Comparison of ENCODE assay signal across 17 cellular contexts in the genomic region with DNA sequence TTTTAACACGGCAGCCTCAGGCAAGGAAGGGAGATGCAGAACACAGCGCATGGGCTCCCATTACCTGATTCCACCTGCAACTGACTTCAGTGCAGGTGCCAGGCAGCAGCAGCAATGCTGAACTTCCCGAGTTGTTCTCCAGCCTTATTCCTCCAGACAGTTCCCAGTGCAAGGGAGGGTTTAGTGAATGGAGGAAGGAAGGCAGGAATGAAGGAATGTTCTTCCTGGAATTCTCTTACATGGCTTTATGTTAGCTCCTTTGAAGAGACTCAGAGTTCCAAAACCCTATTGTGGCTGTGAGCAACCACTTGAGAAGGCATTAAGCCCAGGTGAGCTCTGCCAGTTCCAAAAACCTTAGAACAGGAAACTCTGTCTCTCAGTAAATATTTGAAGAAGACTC. TPM values are rescaled to one million over a fixed set of nuclear protein-coding genes. Genes with fewer than 3 reads are reported as not detected.
DNase-seq lines count a peak whose midpoint lies in the region; ATAC-seq and TF ChIP-seq lines count a peak whose summit lies in the region.
"Had no signal": no experiment of that assay in that cellular context is flagged by ENCODE, and none has a peak within 500 bp of the region (broad histone marks: within the 10 kb centered on the region; RNA-seq: fewer than 3 reads in every experiment).

No MANE protein-coding gene starts in this region.

- TF ChIP-seq CTCF in A673 (conservative IDR thresholded peaks at IDR 0.05; ENCODE audit: low read depth, low read length) (no peak), IMR-90 (conservative IDR thresholded peaks at IDR 0.05; ENCODE audit: low read depth, low read length) (no peak), esophagus muscularis mucosa (IDR thresholded peaks at IDR 0.05) (no peak)

- TF ChIP-seq POLR2A in IMR-90 (IDR thresholded peaks at IDR 0.05; ENCODE audit: low read depth, low read length): no peak
- no peak for TF ChIP-seq POLR2A in esophagus muscularis mucosa (IDR thresholded peaks at IDR 0.05; ENCODE audit: low read depth)

- H3K9me1 ChIP-seq in IMR-90 (ENCODE audit: insufficient read depth, low read length): peaks cover 11% of the 10 kb centered on the region

- H3K9me3 ChIP-seq in A673 (ENCODE audit: low read depth, low read length, poor library complexity, severe bottlenecking) (peaks cover 2% of the 10 kb centered on the region), IMR-90 (ENCODE audit: control insufficient read depth, insufficient read depth, low read length) (no peaks in the 10 kb centered on the region; the same call in 1 of the 2 replicates), esophagus muscularis mucosa (peaks cover 0 to 12% (median 5%) of the 10 kb centered on the region in 4 donors)
- H3K9me3 ChIP-seq: A549, BLaER1 had no signal

- peak overlapping the region; percentile 63 for H2BK120ac ChIP-seq in IMR-90 (ENCODE audit: low read depth, low read length)

- no peak overlapping the region for H4K5ac ChIP-seq in IMR-90 (ENCODE audit: low read depth, low read length)

- peak overlapping the region; percentile 37; the same call in 1 of the 3 replicates for H2BK15ac ChIP-seq in IMR-90 (ENCODE audit: low read depth, low read length)

- no TSS peak for BruUV-seq in A673 (replicated peaks; lab: Mats Ljungman, UMichigan)
- no TSS peak for BruUV-seq in IMR-90 (replicated peaks; lab: Mats Ljungman, UMichigan)

- no peak for ATAC-seq in IMR-90 (ENCODE audit: low read depth)
- ATAC-seq in GM19463 (IDR thresholded peaks at IDR 0.05; ENCODE audit: unreplicated experiment): no peak
- ATAC-seq: A549 had no signal

- H3K14ac ChIP-seq in IMR-90 (replicated peaks; ENCODE audit: low read depth, low read length): peak overlapping the region; percentile 22; the same call in 1 of the 2 replicates

- H3K4me3 ChIP-seq in A673 (ENCODE audit: low read depth, low read length, poor library complexity, severe bottlenecking): no peak overlapping the region
- H3K4me3 ChIP-seq in IMR-90 (ENCODE audit: insufficient read depth, low read depth, low read length): no peak overlapping the region
- no peak overlapping the region for H3K4me3 ChIP-seq in esophagus muscularis mucosa
- H3K4me3 ChIP-seq: A549, BLaER1 had no signal

- H3K4ac ChIP-seq in IMR-90 (ENCODE audit: low read depth, low read length): peak overlapping the region; percentile 64; the same call in 1 of the 2 replicates

- H2AK9ac ChIP-seq in IMR-90 (replicated peaks; ENCODE audit: low read depth, low read length, poor library complexity): no peak overlapping the region

- dilution Hi-C loops in IMR-90 (cut with HindIII; ENCODE audit: low sequenced_read_pairs, unreplicated experiment): no loop called here

- H3K4me2 ChIP-seq in IMR-90 (ENCODE audit: low read depth, low read length): no peak overlapping the region
- H3K4me2 ChIP-seq: A549, BLaER1 had no signal

- no peak for TF ChIP-seq EP300 in esophagus muscularis mucosa (IDR thresholded peaks at IDR 0.05)

- DNase-seq in DMS53 (lab: John Stamatoyannopoulos, UW): peak; percentile 14
- DNase-seq in DMS53 treated with DMSO at 0.1 percent for 48 hours (lab: John Stamatoyannopoulos, UW; ENCODE audit: unreplicated experiment): no peak
- DNase-seq in A673 (ENCODE audit: low spot score): no peak
- no peak for DNase-seq in IMR-90
- DNase-seq in esophagus muscularis mucosa (ENCODE audit: extremely low spot score): peak; percentile 82
- DNase-seq in HPDE6-E6E7 (ENCODE audit: extremely low spot score): no peak
- no peak for DNase-seq in GOT3 (lab: John Stamatoyannopoulos, UW)
- DNase-seq: CD4-positive, alpha-beta memory T cell; GDM1; H9 had no signal

- H3K27me3 ChIP-seq in A673 (replicated peaks; ENCODE audit: insufficient read depth, low read depth, low read length, poor library complexity) (no peaks in the 10 kb centered on the region), IMR-90 (ENCODE audit: control insufficient read depth, insufficient read depth, low read length) (no peaks in the 10 kb centered on the region), esophagus muscularis mucosa (peaks cover 0 to 6% (median 0%) of the 10 kb centered on the region in 4 donors)
- H3K27me3 ChIP-seq: BLaER1 had no signal

- intact Hi-C loops in A673 (cut with micrococcal nuclease; ENCODE audit: unreplicated experiment): no loop called here
- intact Hi-C loops in IMR-90 (cut with micrococcal nuclease): no loop called here
- intact Hi-C loops in esophagus muscularis mucosa (cut with DNase I): loop anchor here (5.0 kb wide), 1 partner anchor 117 kb away; no protein-coding TSS in a partner anchor

- peak overlapping the region; percentile 69 for H2AFZ ChIP-seq in IMR-90 (replicated peaks; ENCODE audit: low read length, poor library complexity)

- POLR2A ChIA-PET in A673 (lab: Charles Lee; ENCODE audit: low non-redundant PET): no interaction called here
- POLR2A ChIA-PET in IMR-90 (lab: Charles Lee; ENCODE audit: unreplicated experiment): no interaction called here

- 0 out of 2 replicates have a peak overlapping the region, but pooled peaks have one; percentile 58 for H2AK5ac ChIP-seq in IMR-90 (ENCODE audit: low read depth, low read length)

- H3K4me1 ChIP-seq in A673 (ENCODE audit: insufficient read depth, low read length, poor library complexity, severe bottlenecking) (peaks cover 41% of the 10 kb centered on the region), IMR-90 (ENCODE audit: control insufficient read depth, insufficient read depth, low read length) (peaks cover 27% of the 10 kb centered on the region), esophagus muscularis mucosa (no peaks in the 10 kb centered on the region)
- H3K4me1 ChIP-seq: A549, BLaER1 had no signal

- no peak overlapping the region; the same call in 1 of the 2 replicates for H3K18ac ChIP-seq in IMR-90 (ENCODE audit: low read depth, low read length)

- H3K79me1 ChIP-seq in IMR-90 (ENCODE audit: low read depth in 1 of 2, low read length in 2 of 2): no peaks in the 10 kb centered on the region

- no peak overlapping the region for H3K56ac ChIP-seq in IMR-90 (ENCODE audit: extremely low read depth, insufficient read depth, low read length)

- no peak overlapping the region for H3K9ac ChIP-seq in IMR-90 (ENCODE audit: low read depth, low read length)
- H3K9ac ChIP-seq: BLaER1 had no signal

- H3K27ac ChIP-seq in A673 (ENCODE audit: low read depth, low read length, poor library complexity, severe bottlenecking) (peak overlapping the region; percentile 3), IMR-90 (ENCODE audit: insufficient read depth, low read length) (no peak overlapping the region), esophagus muscularis mucosa (replicated peaks in 1 of 4) (no peak overlapping the region)
- H3K27ac ChIP-seq: 22Rv1, A549, BLaER1 had no signal

- peak overlapping the region; percentile 40 for H4K91ac ChIP-seq in IMR-90 (ENCODE audit: insufficient read depth, low read depth, low read length)

- no peak overlapping the region for H3K23ac ChIP-seq in IMR-90 (ENCODE audit: low read depth, low read length)

- CTCF ChIA-PET in A673 (lab: Charles Lee): no interaction called here
- CTCF ChIA-PET in IMR-90 (lab: Yijun Ruan, JAX): no interaction called here

- H3K36me3 ChIP-seq in A673 (ENCODE audit: insufficient read depth, low read length, poor library complexity, severe bottlenecking) (no peaks in the 10 kb centered on the region), IMR-90 (ENCODE audit: control insufficient read depth, insufficient read depth, low read length) (no peaks in the 10 kb centered on the region), esophagus muscularis mucosa (no peaks in the 10 kb centered on the region)
- H3K36me3 ChIP-seq: BLaER1 had no signal

- TF ChIP-seq RAD21 in IMR-90 (IDR thresholded peaks at IDR 0.05; ENCODE audit: low read length): no peak

- H4K8ac ChIP-seq in IMR-90 (ENCODE audit: low read depth in 2 of 2, low read length in 2 of 2): no peak overlapping the region

- H2BK5ac ChIP-seq in IMR-90 (ENCODE audit: low read depth, low read length, poor library complexity, severe bottlenecking): no peak overlapping the region

- no peaks in the 10 kb centered on the region for H4K20me1 ChIP-seq in IMR-90 (ENCODE audit: insufficient read depth, low read length)
- H4K20me1 ChIP-seq: BLaER1 had no signal

- 100% methylated on average over 1 of the region's 3 CpGs; no CpG with 5 or more reads in 1 of the 2 experiments for WGBS in IMR-90 (ENCODE audit: extremely low coverage in 2 of 2, insufficient read length in 1 of 2), 2 experiments
- 80% methylated on average over 3 of the region's 3 CpGs for WGBS in esophagus muscularis mucosa

- in situ Hi-C loops in IMR-90 (cut with MboI; ENCODE audit: low sequenced_read_pairs): no loop called here

- 0 out of 2 replicates have a peak overlapping the region, but pooled peaks have one; percentile 29 for H2BK20ac ChIP-seq in IMR-90 (ENCODE audit: low read depth, low read length)

TF ChIP-seq in IMR-90, 13 proteins besides CTCF, POLR2A, EP300 and RAD21 (continues in another document):
- TF ChIP-seq FOS (IDR thresholded peaks at IDR 0.05; ENCODE audit: low read depth, low read length): no peak
- no peak for TF ChIP-seq SMC3 (IDR thresholded peaks at IDR 0.05; ENCODE audit: low read depth, low read length)
- no peak for TF ChIP-seq RCOR1 (IDR thresholded peaks at IDR 0.05; ENCODE audit: insufficient replicate concordance, low read length)
- no peak for TF ChIP-seq CEBPB (IDR thresholded peaks at IDR 0.05; ENCODE audit: low read depth, low read length)
- TF ChIP-seq, protein P1, sequence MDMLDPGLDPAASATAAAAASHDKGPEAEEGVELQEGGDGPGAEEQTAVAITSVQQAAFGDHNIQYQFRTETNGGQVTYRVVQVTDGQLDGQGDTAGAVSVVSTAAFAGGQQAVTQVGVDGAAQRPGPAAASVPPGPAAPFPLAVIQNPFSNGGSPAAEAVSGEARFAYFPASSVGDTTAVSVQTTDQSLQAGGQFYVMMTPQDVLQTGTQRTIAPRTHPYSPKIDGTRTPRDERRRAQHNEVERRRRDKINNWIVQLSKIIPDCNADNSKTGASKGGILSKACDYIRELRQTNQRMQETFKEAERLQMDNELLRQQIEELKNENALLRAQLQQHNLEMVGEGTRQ (IDR thresholded peaks at IDR 0.05; ENCODE audit: low read depth, low read length): no peak
- no peak for TF ChIP-seq NFE2L2 (IDR thresholded peaks at IDR 0.05; ENCODE audit: low read depth, low read length)

RNA-seq across cellular contexts. Expression of a gene that starts 45.5 kb away (rescaled TPM):
- total RNA-seq in A673 (2021): 12.2 and 12.8 TPM in 2 replicates
- total RNA-seq in IMR-90 (2012; rRNA removed): 100 and 120 TPM in 2 replicates
- 76.5 and 79.9 TPM in 2 replicates for polyA plus RNA-seq in IMR-90 (2012; rRNA removed)
- 21.4 and 33.7 TPM in 2 replicates for polyA plus RNA-seq in IMR-90 (2012; cell fraction: cytosol; rRNA removed)
- 4.6 and 37.3 TPM in 2 replicates for polyA plus RNA-seq in IMR-90 (2012; cell fraction: nucleus; rRNA removed; ENCODE audit: low replicate concordance)
- total RNA-seq in esophagus muscularis mucosa: not detected
- total RNA-seq: CD4-positive, alpha-beta memory T cell; H1; H9; HT-29 had no signal
- polyA plus RNA-seq: CD14-positive monocyte; CD4-positive, alpha-beta memory T cell; H1 had no signal

Comparison
In these comparisons a context has a peak if more than half of its experiments do, and no peak if none do; other contexts are left out.
1. DNase-seq: peak in DMS53 (single experiment) and esophagus muscularis mucosa (single experiment); none in DMS53 treated with DMSO at 0.1 percent for 48 hours (single experiment), A673 (single experiment), IMR-90 (single experiment), HPDE6-E6E7 (single experiment) and GOT3 (single experiment).
2. RNA of a gene that starts 45.5 kb away (total RNA-seq): 100 to 120 TPM in IMR-90 and 12.2 to 12.8 TPM in A673; not detected in esophagus muscularis mucosa; every median in the first group is over 10 times any median in the second.